In genomic region chr3:66236281-66236680, GRCh38 we compare ENCODE assay signal across 14 cellular contexts. TPM values are rescaled to one million over a fixed set of nuclear protein-coding genes. Genes with fewer than 3 reads are reported as not detected.
DNase-seq lines count a peak whose midpoint lies in the region; ATAC-seq, FAIRE-seq and TF ChIP-seq lines count a peak whose summit lies in the region.
"Had no signal": no experiment of that assay in that cellular context is flagged by ENCODE, and none has a peak within 500 bp of the region (broad histone marks: within the 10 kb centered on the region; RNA-seq: fewer than 3 reads in every experiment).

No MANE protein-coding gene starts in this region.

- H2AFZ ChIP-seq in OCI-LY3 (ENCODE audit: low read depth, low read length), result no peak overlapping the region
- no peak overlapping the region for H2AFZ ChIP-seq in MM.1S (ENCODE audit: low read length)

- FAIRE-seq in urothelium cell line (lab: Jason Lieb, UNC) (no peak), H54 (lab: Jason Lieb, UNC) (no peak)
- FAIRE-seq: pancreas had no signal

- no peaks in the 10 kb centered on the region for H4K20me1 ChIP-seq in OCI-LY3 (ENCODE audit: insufficient read depth, low read length)
- no peaks in the 10 kb centered on the region for H4K20me1 ChIP-seq in MM.1S (ENCODE audit: insufficient read depth, low read length)

- H3K27ac ChIP-seq in cardiac muscle cell, result no peak overlapping the region
- no peak overlapping the region for H3K27ac ChIP-seq in left ventricle myocardium inferior (replicated peaks)
- H3K27ac ChIP-seq in OCI-LY3 (ENCODE audit: low read length), result no peak overlapping the region
- no peak overlapping the region for H3K27ac ChIP-seq in MM.1S (ENCODE audit: low read length)
- H3K27ac ChIP-seq: pancreas, Peyer's patch had no signal

- H3K36me3 ChIP-seq in cardiac muscle cell (peaks cover 2% of the 10 kb centered on the region), left ventricle myocardium inferior (peaks cover 23% of the 10 kb centered on the region), OCI-LY3 (replicated peaks; ENCODE audit: low read depth, low read length) (peaks cover 45% of the 10 kb centered on the region), MM.1S (replicated peaks; ENCODE audit: insufficient read depth, low read length) (no peaks in the 10 kb centered on the region)
- H3K36me3 ChIP-seq: pancreas had no signal

- POLR2A ChIA-PET in activated CD8-positive, alpha-beta T cell treated with anti-CD3 and anti-CD28 coated beads, Interleukin-2, amount 10 ng/mL, durations not matched to agents 7 days and 5 days (lab: Charles Lee), result no interaction called here

- no peaks in the 10 kb centered on the region for H3K27me3 Mint-ChIP-seq in activated CD8-positive, alpha-beta T cell treated with anti-CD3 and anti-CD28 coated beads, Interleukin-2, amount 10 ng/mL, durations not matched to agents 7 days and 5 days (ENCODE audit: low read depth)
- H3K27me3 Mint-ChIP-seq: B cell had no signal

- DNase-seq in cardiac muscle cell (ENCODE audit: low read depth in 1 of 2, low spot score in 1 of 2) (peak; percentile 36 to 43), left ventricle myocardium inferior (no peak), fibroblast of pulmonary artery (ENCODE audit: low read depth) (peak; percentile 18), urothelium cell line (ENCODE audit: low spot score) (peak; percentile 34), H54 (ENCODE audit: insufficient read length, low spot score) (no peak), MM.1S (no peak)
- no peak for DNase-seq in activated CD8-positive, alpha-beta T cell treated with anti-CD3 and anti-CD28 coated beads, Interleukin-2, amount 10 ng/mL, durations not matched to agents 7 days and 5 days
- DNase-seq: central memory CD4-positive, alpha-beta T cell; NCI-H187; pancreas; Peyer's patch had no signal

- no peak for ATAC-seq in activated CD8-positive, alpha-beta T cell treated with anti-CD3 and anti-CD28 coated beads, Interleukin-2, amount 10 ng/mL, durations not matched to agents 7 days and 5 days
- ATAC-seq: left lobe of liver, pancreas had no signal

- H3K4me3 Mint-ChIP-seq in activated CD8-positive, alpha-beta T cell treated with anti-CD3 and anti-CD28 coated beads, Interleukin-2, amount 10 ng/mL, durations not matched to agents 7 days and 5 days, result no peak overlapping the region
- H3K4me3 Mint-ChIP-seq: B cell had no signal

- no peaks in the 10 kb centered on the region for H3F3A ChIP-seq in MM.1S (ENCODE audit: insufficient read depth, low read length)

- H3K9me3 Mint-ChIP-seq in activated CD8-positive, alpha-beta T cell treated with anti-CD3 and anti-CD28 coated beads, Interleukin-2, amount 10 ng/mL, durations not matched to agents 7 days and 5 days (ENCODE audit: insufficient read depth), result peaks cover 34% of the 10 kb centered on the region

- H3K9me3 ChIP-seq in cardiac muscle cell (ENCODE audit: low read depth) (no peaks in the 10 kb centered on the region), left ventricle myocardium inferior (replicated peaks) (no peaks in the 10 kb centered on the region), OCI-LY3 (ENCODE audit: insufficient read depth, low read length) (peaks cover 4% of the 10 kb centered on the region), MM.1S (replicated peaks; ENCODE audit: insufficient read depth, low read length) (no peaks in the 10 kb centered on the region)
- H3K9me3 ChIP-seq: pancreas, Peyer's patch had no signal

- H3K79me2 ChIP-seq in OCI-LY3 (ENCODE audit: low read length) (peaks cover 19% of the 10 kb centered on the region), MM.1S (ENCODE audit: low read length) (no peaks in the 10 kb centered on the region)

- H3K4me1 ChIP-seq in cardiac muscle cell (ENCODE audit: low read depth), result no peaks in the 10 kb centered on the region
- H3K4me1 ChIP-seq in left ventricle myocardium inferior, result no peaks in the 10 kb centered on the region
- peaks cover 16% of the 10 kb centered on the region for H3K4me1 ChIP-seq in OCI-LY3 (ENCODE audit: low read length)
- H3K4me1 ChIP-seq in MM.1S (ENCODE audit: low read length), result no peaks in the 10 kb centered on the region
- H3K4me1 ChIP-seq: pancreas, Peyer's patch had no signal

- intact Hi-C loops in left ventricle myocardium inferior (cut with micrococcal nuclease), result no loop called here

- H3K4me1 Mint-ChIP-seq in activated CD8-positive, alpha-beta T cell treated with anti-CD3 and anti-CD28 coated beads, Interleukin-2, amount 10 ng/mL, durations not matched to agents 7 days and 5 days (ENCODE audit: low read depth), result peaks cover 14% of the 10 kb centered on the region

- H3K27me3 ChIP-seq in cardiac muscle cell, result no peaks in the 10 kb centered on the region
- H3K27me3 ChIP-seq in left ventricle myocardium inferior (ENCODE audit: low read depth), result no peaks in the 10 kb centered on the region
- no peaks in the 10 kb centered on the region for H3K27me3 ChIP-seq in OCI-LY3 (ENCODE audit: low read depth, low read length)
- no peaks in the 10 kb centered on the region for H3K27me3 ChIP-seq in MM.1S (replicated peaks; ENCODE audit: insufficient read depth, low read length)
- H3K27me3 ChIP-seq: pancreas, Peyer's patch had no signal

- H3K9me2 ChIP-seq in MM.1S (replicated peaks; ENCODE audit: insufficient read depth, low read length), result no peaks in the 10 kb centered on the region

- H3K9ac ChIP-seq in OCI-LY3 (ENCODE audit: low read length), result no peak overlapping the region
- H3K9ac ChIP-seq in MM.1S (ENCODE audit: low read length), result no peak overlapping the region

- H3K4me3 ChIP-seq in cardiac muscle cell (no peak overlapping the region), left ventricle myocardium inferior (no peak overlapping the region), OCI-LY3 (ENCODE audit: low read length) (no peak overlapping the region), fibroblast of pulmonary artery (replicated peaks; ENCODE audit: low read depth, low read length) (no peak overlapping the region), MM.1S (ENCODE audit: low read length) (no peak overlapping the region)
- H3K4me3 ChIP-seq: pancreas, Peyer's patch had no signal

- H3K4me2 ChIP-seq in OCI-LY3 (ENCODE audit: low read length) (no peak overlapping the region), MM.1S (ENCODE audit: low read depth, low read length) (no peak overlapping the region)

- TF ChIP-seq POLR2A in H54 (IDR thresholded peaks at IDR 0.05; ENCODE audit: low read depth, low read length), result no peak

- peaks cover 40% of the 10 kb centered on the region for H3K36me3 Mint-ChIP-seq in activated CD8-positive, alpha-beta T cell treated with anti-CD3 and anti-CD28 coated beads, Interleukin-2, amount 10 ng/mL, durations not matched to agents 7 days and 5 days (ENCODE audit: low read depth)

- CTCF ChIA-PET in activated CD8-positive, alpha-beta T cell treated with anti-CD3 and anti-CD28 coated beads, Interleukin-2, amount 10 ng/mL, durations not matched to agents 7 days and 5 days (lab: Charles Lee), result interaction anchor here (1.3 to 1.9 kb wide), 3 partner anchors 11 to 142 kb away, joined by 3 to 5 read pairs (median 4); no protein-coding TSS in a partner anchor

- peak; percentile 37 for TF ChIP-seq CTCF in cardiac muscle cell (IDR thresholded peaks at IDR 0.05; ENCODE audit: low read depth, low read length)
- TF ChIP-seq CTCF in left ventricle myocardium inferior (IDR thresholded peaks at IDR 0.05; ENCODE audit: borderline replicate concordance), result no peak
- TF ChIP-seq CTCF in OCI-LY3 (IDR thresholded peaks at IDR 0.05; ENCODE audit: low read depth, low read length), result peak; percentile 24
- peak; percentile 32 for TF ChIP-seq CTCF in fibroblast of pulmonary artery (IDR thresholded peaks at IDR 0.05; ENCODE audit: low read length, missing control alignments)
- TF ChIP-seq CTCF in MM.1S (IDR thresholded peaks at IDR 0.05; ENCODE audit: low read length), result no peak

- H3K27ac Mint-ChIP-seq in activated CD8-positive, alpha-beta T cell treated with anti-CD3 and anti-CD28 coated beads, Interleukin-2, amount 10 ng/mL, durations not matched to agents 7 days and 5 days, result no peak overlapping the region
- H3K27ac Mint-ChIP-seq: B cell had no signal

RNA-seq across cellular contexts. Expression of gene SLC25A26, which starts 15.5 kb away (rescaled TPM):
- 22.2 and 27.2 TPM in 2 replicates for total RNA-seq in cardiac muscle cell
- polyA plus RNA-seq in cardiac muscle cell, result 41.2 and 44.7 TPM in 2 replicates
- total RNA-seq in left ventricle myocardium inferior, result 40.7 TPM
- 10 to 100 TPM; 14.2 to 14.3 TPM for total RNA-seq in activated CD8-positive, alpha-beta T cell treated with anti-CD3 and anti-CD28 coated beads, Interleukin-2, amount 10 ng/mL, durations not matched to agents 7 days and 5 days

Comparison
In these comparisons a context has a peak if more than half of its experiments do, and no peak if none do; other contexts are left out.
1. DNase-seq: peak in cardiac muscle cell (2 of 2), fibroblast of pulmonary artery (single experiment) and urothelium cell line (single experiment); none in left ventricle myocardium inferior (single experiment), H54 (single experiment), MM.1S (single experiment) and activated CD8-positive, alpha-beta T cell treated with anti-CD3 and anti-CD28 coated beads, Interleukin-2, amount 10 ng/mL, durations not matched to agents 7 days and 5 days (single experiment).
2. CTCF ChIP-seq: peak in cardiac muscle cell (single experiment), OCI-LY3 (single experiment) and fibroblast of pulmonary artery (single experiment); none in left ventricle myocardium inferior (single experiment) and MM.1S (single experiment).